1 cellular context compared by ENCODE assay signal in genomic region chr11:120815260-120816100, GRCh38.
TF ChIP-seq lines count a peak whose summit lies in the region.

No MANE protein-coding gene starts in this region.

TF ChIP-seq in GM23338, 12 proteins besides CTCF, POLR2A, EP300 and RAD21:
- no peak for TF ChIP-seq ZNF462 (CRISPR knock-in tag; IDR thresholded peaks at IDR 0.05)
- no peak for TF ChIP-seq STAT1 (IDR thresholded peaks at IDR 0.05; ENCODE audit: unreplicated experiment)
- TF ChIP-seq EZH2 (IDR thresholded peaks at IDR 0.05; ENCODE audit: low read depth, unreplicated experiment): no peak
- TF ChIP-seq REST (IDR thresholded peaks at IDR 0.05; ENCODE audit: unreplicated experiment): no peak
